In genomic region chr20:61802721-61803311, GRCh38 we compare ENCODE assay signal across 11 cellular contexts.
"Had no signal": no experiment of that assay in that cellular context is flagged by ENCODE, and none has a peak within 500 bp of the region (broad histone marks: within the 10 kb centered on the region; RNA-seq: fewer than 3 reads in every experiment).

No MANE protein-coding gene starts in this region.

- FAIRE-seq: pancreas had no signal

- H3K4me3 ChIP-seq: adrenal gland, pancreas had no signal

- H3K27ac ChIP-seq: adrenal gland, pancreas had no signal

- DNase-seq: activated CD4-positive, alpha-beta T cell treated with anti-CD3 and anti-CD28 coated beads, Interleukin-2, amount 50 U/mL, for 1 hour; activated naive CD4-positive, alpha-beta T cell treated with anti-CD3 and anti-CD28 coated beads, Interleukin-2, amount 50 U/mL, for 16 hours; adrenal gland; central memory CD4-positive, alpha-beta T cell; cortex of kidney; effector memory CD4-positive, alpha-beta T cell; T-helper 2 cell; trophoblast cell had no signal

- H3K9me3 ChIP-seq: adrenal gland, gastroesophageal sphincter, pancreas had no signal

- ATAC-seq: gastroesophageal sphincter; pancreas; stimulated activated effector memory CD8-positive, alpha-beta T cell treated with anti-CD3 and anti-CD28 coated beads, Interleukin-12 subunit alpha, Interleukin-12 subunit beta, amount 100 ng/mL, for 72 hours had no signal

- H3K36me3 ChIP-seq: adrenal gland, gastroesophageal sphincter, pancreas had no signal

- H3K4me1 ChIP-seq: adrenal gland, pancreas had no signal
